In the genomic region with DNA sequence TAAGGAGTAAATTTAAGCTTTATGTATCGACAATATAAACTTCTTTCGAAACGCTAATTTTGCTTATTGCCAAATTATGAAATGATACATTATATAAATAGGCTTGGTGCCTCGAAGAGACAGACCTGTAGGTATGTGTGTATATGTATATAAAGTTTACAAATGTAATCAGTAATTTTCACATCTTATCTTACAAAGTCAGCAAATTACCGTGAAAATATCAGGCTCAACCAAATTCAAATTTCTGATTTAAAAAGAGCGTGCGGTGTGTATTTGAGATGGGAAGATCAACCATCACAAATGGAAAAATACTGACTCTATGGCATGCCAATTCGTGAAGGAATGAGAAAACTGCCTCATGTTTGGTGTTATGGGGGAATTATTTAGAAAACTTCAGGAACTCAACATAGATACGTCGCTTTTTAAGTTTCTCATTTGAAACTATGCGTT, we compare ENCODE assay signal across 8 cellular contexts. TPM values are rescaled to one million over a fixed set of nuclear protein-coding genes. Genes with fewer than 3 reads are reported as not detected.
DNase-seq lines count a peak whose midpoint lies in the region; ATAC-seq and TF ChIP-seq lines count a peak whose summit lies in the region.

No MANE protein-coding gene starts in this region.

- ATAC-seq in GM18870 (IDR thresholded peaks at IDR 0.05; ENCODE audit: unreplicated experiment) (no peak), GM18498 (IDR thresholded peaks at IDR 0.05; ENCODE audit: unreplicated experiment) (no peak)

- DNase-seq in BE2C (no peak), NB4 (ENCODE audit: low read depth) (no peak), nephron progenitor cell (no peak), NCI-H187 (lab: John Stamatoyannopoulos, UW) (no peak), NCI-H526 treated with DMSO at 0.1 percent for 48 hours (lab: John Stamatoyannopoulos, UW) (no peak)

- no peaks in the 10 kb centered on the region for H3K27me3 ChIP-seq in BE2C
- H3K27me3 ChIP-seq in ectodermal cell (ENCODE audit: control insufficient read depth, insufficient read depth, low read length, poor library complexity, severe bottlenecking): no peaks in the 10 kb centered on the region

- peak overlapping the region; percentile 99 for H3K27ac Mint-ChIP-seq in nephron progenitor cell

- 6 to 8% methylated on average over 6 to 7 of the region's 11 CpGs for WGBS in ectodermal cell, 2 experiments

- H3K27ac ChIP-seq in ectodermal cell (ENCODE audit: insufficient read depth, low read depth, low read length, poor library complexity, severe bottlenecking): peak overlapping the region; percentile 45

- peaks cover 31% of the 10 kb centered on the region for H3K4me1 Mint-ChIP-seq in nephron progenitor cell

- H3K27me3 Mint-ChIP-seq in nephron progenitor cell (ENCODE audit: low read depth, poor library complexity): no peaks in the 10 kb centered on the region

- H3K9me3 ChIP-seq in BE2C (no peaks in the 10 kb centered on the region), ectodermal cell (ENCODE audit: control insufficient read depth, low read length) (no peaks in the 10 kb centered on the region)

- no peaks in the 10 kb centered on the region for H3K9me3 Mint-ChIP-seq in nephron progenitor cell

- H3K4me3 ChIP-seq in BE2C (ENCODE audit: low read depth, low read length) (peak overlapping the region; percentile 93), NB4 (ENCODE audit: low read depth, low read length) (peak overlapping the region; percentile 99), ectodermal cell (ENCODE audit: insufficient read depth, low read depth, low read length) (peak overlapping the region; percentile 91)

- TF ChIP-seq POLR2A in NB4 (IDR thresholded peaks at IDR 0.05; ENCODE audit: extremely low read depth, insufficient read length): no peak

- H3K4me1 ChIP-seq in BE2C (peaks cover 5% of the 10 kb centered on the region; the same call in 1 of the 2 replicates), ectodermal cell (ENCODE audit: control insufficient read depth, insufficient read depth, low read length) (peaks cover 11% of the 10 kb centered on the region)

- TF ChIP-seq CTCF in BE2C (IDR thresholded peaks at IDR 0.05; ENCODE audit: low read depth, low read length) (no peak), NB4 (IDR thresholded peaks at IDR 0.05; ENCODE audit: low read depth, low read length) (no peak), nephron progenitor cell (IDR thresholded peaks at IDR 0.05) (no peak)

- H3K4me3 Mint-ChIP-seq in nephron progenitor cell: peak overlapping the region; percentile 97

- H3K36me3 Mint-ChIP-seq in nephron progenitor cell (ENCODE audit: low read depth): peaks cover 23% of the 10 kb centered on the region

- H3K36me3 ChIP-seq in BE2C (no peaks in the 10 kb centered on the region; the same call in 1 of the 2 replicates), ectodermal cell (ENCODE audit: control insufficient read depth, insufficient read depth, low read length) (peaks cover 9% of the 10 kb centered on the region)

RNA-seq across cellular contexts. Expression of gene ZCRB1, which starts 0.5 kb away (rescaled TPM):
- 80.5 TPM for polyA plus RNA-seq in BE2C (2012; ENCODE audit: insufficient read depth, insufficient read length, low read depth)
- polyA plus RNA-seq in ectodermal cell (2013, experiment 1 of 4): 98.4 TPM
- 94.2 TPM for polyA plus RNA-seq in ectodermal cell (2013, experiment 2 of 4)
- polyA plus RNA-seq in ectodermal cell (2013, experiment 3 of 4): 83.0 TPM
- 96.1 TPM for polyA plus RNA-seq in ectodermal cell (2013, experiment 4 of 4)

RNA-seq across cellular contexts. Expression of gene PPHLN1, which starts 0.6 kb away (rescaled TPM):
- 60.8 TPM for polyA plus RNA-seq in BE2C (2012; ENCODE audit: insufficient read depth, insufficient read length, low read depth)
- 79.9 TPM for polyA plus RNA-seq in ectodermal cell (2013, experiment 1 of 4)
- polyA plus RNA-seq in ectodermal cell (2013, experiment 2 of 4): 82.2 TPM
- 76.4 TPM for polyA plus RNA-seq in ectodermal cell (2013, experiment 3 of 4)
- 78.7 TPM for polyA plus RNA-seq in ectodermal cell (2013, experiment 4 of 4)
